ENCODE assay signal across 8 cellular contexts in genomic region chr1:153509729-153510354, GRCh38. TPM values are rescaled to one million over a fixed set of nuclear protein-coding genes. Genes with fewer than 3 reads are reported as not detected.
DNase-seq lines count a peak whose midpoint lies in the region; TF ChIP-seq lines count a peak whose summit lies in the region.

No MANE protein-coding gene starts in this region.

- TF ChIP-seq CTCF in A673 (conservative IDR thresholded peaks at IDR 0.05; ENCODE audit: low read depth, low read length), result peak; percentile 80
- peak; percentile 69 for TF ChIP-seq CTCF in GM13977 (IDR thresholded peaks at IDR 0.05; ENCODE audit: extremely low read depth, insufficient read depth, missing control alignments)
- peak; percentile 70 for TF ChIP-seq CTCF in fibroblast of villous mesenchyme (IDR thresholded peaks at IDR 0.05; ENCODE audit: insufficient read depth, low read depth, low read length)

- in situ Hi-C loops in GM13977 (cut with MboI; ENCODE audit: low pct_unique_long_range_greater_than_20kb, low sequenced_read_pairs, unreplicated experiment), result loop anchor here (10.0 to 25.0 kb wide), 2 partner anchors 55 to 477 kb away; partner anchors contain the start of genes JTB, RAB13, RPS27 and S100A2

- H3K4me1 ChIP-seq in A673 (ENCODE audit: insufficient read depth, low read length, poor library complexity, severe bottlenecking), result no peaks in the 10 kb centered on the region

- H3K27me3 ChIP-seq in A673 (replicated peaks; ENCODE audit: insufficient read depth, low read depth, low read length, poor library complexity) (no peaks in the 10 kb centered on the region), MG63 (no peaks in the 10 kb centered on the region)

- H3K27ac ChIP-seq in A673 (ENCODE audit: low read depth, low read length, poor library complexity, severe bottlenecking), result no peak overlapping the region

- POLR2A ChIA-PET in A673 (lab: Charles Lee; ENCODE audit: low non-redundant PET), result no interaction called here

- H3K36me3 ChIP-seq in A673 (ENCODE audit: insufficient read depth, low read length, poor library complexity, severe bottlenecking) (no peaks in the 10 kb centered on the region), MG63 (no peaks in the 10 kb centered on the region)

- BruUV-seq in A673 (replicated peaks; lab: Mats Ljungman, UMichigan), result no TSS peak

- H3K4me3 ChIP-seq in A673 (ENCODE audit: low read depth, low read length, poor library complexity, severe bottlenecking) (no peak overlapping the region), fibroblast of villous mesenchyme (ENCODE audit: low read depth, low read length) (no peak overlapping the region), MG63 (no peak overlapping the region)

- DNase-seq in A673 (ENCODE audit: low spot score) (peak; percentile 76), GM13977 (ENCODE audit: low spot score) (peak; percentile 68), OCI-M1 (lab: John Stamatoyannopoulos, UW) (peak; percentile 78), activated T-cell treated with anti-CD3 and anti-CD28 coated beads for 24 hours (ENCODE audit: low read depth) (peak; percentile 60), fibroblast of villous mesenchyme (ENCODE audit: low read depth) (no peak), MG63 (no peak), middle frontal gyrus (ENCODE audit: extremely low spot score, low spot score) (no peak)
- peak; percentile 74 for DNase-seq in stimulated activated CD4-positive, alpha-beta T cell treated with anti-CD3 and anti-CD28 coated beads, Interleukin-1b, Interleukin-23, amount 100 ng/mL, for 48 hours

- intact Hi-C loops in A673 (cut with micrococcal nuclease; ENCODE audit: unreplicated experiment), result loop anchor here (2.0 to 10.0 kb wide), 5 partner anchors 59 to 475 kb away; partner anchors contain the start of genes ILF2, RAB13, S100A14 and SLC27A3

- CTCF ChIA-PET in A673 (lab: Charles Lee), result interaction anchor here (1.4 kb wide), 1 partner anchor 108 kb away, joined by 7 read pairs; no protein-coding TSS in a partner anchor

- H3K9me3 ChIP-seq in A673 (ENCODE audit: low read depth, low read length, poor library complexity, severe bottlenecking) (no peaks in the 10 kb centered on the region), MG63 (no peaks in the 10 kb centered on the region)

RNA-seq across cellular contexts. Expression of gene S100A6, which starts 25.9 kb away (rescaled TPM):
- total RNA-seq in A673 (2021) (73.6 and 106 TPM in 2 replicates), fibroblast of villous mesenchyme (1,018 and 1,040 TPM in 2 replicates)
- total RNA-seq in MG63 (2014; rRNA removed; shearing (Covaris generic); ENCODE audit: low replicate concordance), result 474 and 904 TPM in 2 replicates

RNA-seq across cellular contexts. Expression of gene S100A5, which starts 30.9 kb away (rescaled TPM):
- total RNA-seq in A673 (2021), result not detected in 2 replicates
- total RNA-seq in fibroblast of villous mesenchyme, result 0.32 TPM in 1 of 2 replicates, not detected in the other
- total RNA-seq in MG63 (2014; rRNA removed; shearing (Covaris generic); ENCODE audit: low replicate concordance), result not detected in 2 replicates

RNA-seq across cellular contexts. Expression of gene S100A4, which starts 35.8 kb away (rescaled TPM):
- 17.8 and 20.0 TPM in 2 replicates for total RNA-seq in A673 (2021)
- total RNA-seq in fibroblast of villous mesenchyme, result 165 and 507 TPM in 2 replicates
- 438 and 702 TPM in 2 replicates for total RNA-seq in MG63 (2014; rRNA removed; shearing (Covaris generic); ENCODE audit: low replicate concordance)

RNA-seq across cellular contexts. Expression of gene S100A3, which starts 39.2 kb away (rescaled TPM):
- 0.61 and 0.99 TPM in 2 replicates for total RNA-seq in A673 (2021)
- 18.0 and 20.3 TPM in 2 replicates for total RNA-seq in fibroblast of villous mesenchyme
- 0.81 and 3.4 TPM in 2 replicates for total RNA-seq in MG63 (2014; rRNA removed; shearing (Covaris generic); ENCODE audit: low replicate concordance)

RNA-seq across cellular contexts. Expression of gene S100A7, which starts 49.4 kb away (rescaled TPM):
- total RNA-seq in A673 (2021) (not detected in 2 replicates), fibroblast of villous mesenchyme (not detected in 2 replicates)
- not detected in 2 replicates for total RNA-seq in MG63 (2014; rRNA removed; shearing (Covaris generic); ENCODE audit: low replicate concordance)

Comparison
In these comparisons a context has a peak if more than half of its experiments do, and no peak if none do; other contexts are left out.
1. DNase-seq: peak in A673 (single experiment), GM13977 (single experiment), OCI-M1 (single experiment), activated T-cell treated with anti-CD3 and anti-CD28 coated beads for 24 hours (single experiment) and stimulated activated CD4-positive, alpha-beta T cell treated with anti-CD3 and anti-CD28 coated beads, Interleukin-1b, Interleukin-23, amount 100 ng/mL, for 48 hours (single experiment); none in fibroblast of villous mesenchyme (single experiment), MG63 (single experiment) and middle frontal gyrus (single experiment).
2. Peak in every context shown above with its lines, with median percentiles within 50 percentile points of each other: CTCF ChIP-seq.